In genomic region chr4:48147621-48148020, GRCh38 we compare ENCODE assay signal across 7 cellular contexts. TPM values are rescaled to one million over a fixed set of nuclear protein-coding genes. Genes with fewer than 3 reads are reported as not detected.
"Had no signal": no experiment of that assay in that cellular context is flagged by ENCODE, and none has a peak within 500 bp of the region (broad histone marks: within the 10 kb centered on the region; RNA-seq: fewer than 3 reads in every experiment).

No MANE protein-coding gene starts in this region.

- H2AFZ ChIP-seq: GM23338 had no signal

- FAIRE-seq: H1, H54, HTR-8/SVneo had no signal

- ATAC-seq: GM23338 had no signal

- DNase-seq: H9, HCEC 1CT, KG1 had no signal

- H3K4me3 ChIP-seq: GM23338 had no signal

- H3K4me2 ChIP-seq: GM23338 had no signal

RNA-seq across cellular contexts. Expression of gene TXK, which starts 13.6 kb away (rescaled TPM):
- total RNA-seq: H1 had no signal
- polyA plus RNA-seq: H1 had no signal
